Comparison of ENCODE assay signal across 1 cellular context in genomic region chr6:11144393-11144829, GRCh38.
TF ChIP-seq lines count a peak whose summit lies in the region.

No MANE protein-coding gene starts in this region.

TF ChIP-seq in GM12878, 131 proteins besides CTCF, POLR2A, EP300 and RAD21 (continued from another document):
- no peak for TF ChIP-seq DPF2 (IDR thresholded peaks at IDR 0.05)
- TF ChIP-seq ZNF687 (IDR thresholded peaks at IDR 0.05) = no peak
- 0 out of 4 replicates have a peak, but pooled peaks of 1 of the 2 experiments have one; percentile 4 for TF ChIP-seq BHLHE40 (IDR thresholded peaks at IDR 0.05; ENCODE audit: borderline replicate concordance in 1 of 2, low read depth in 2 of 2, low read length in 1 of 2)
- no peak for TF ChIP-seq SREBF2 (IDR thresholded peaks at IDR 0.05; ENCODE audit: low read length)
- TF ChIP-seq BCLAF1 (IDR thresholded peaks at IDR 0.05) = no peak
- TF ChIP-seq NBN (IDR thresholded peaks at IDR 0.05) = peak; percentile 40; the same call in 1 of the 2 replicates
- TF ChIP-seq SKIL (IDR thresholded peaks at IDR 0.05; ENCODE audit: low read depth, poor library complexity, severe bottlenecking) = peak; percentile 41
- TF ChIP-seq MEF2A (IDR thresholded peaks at IDR 0.05; ENCODE audit: insufficient read depth, low read depth, low read length) = 0 out of 2 replicates have a peak, but pooled peaks have one; percentile 35
- no peak for TF ChIP-seq FOXK2 (IDR thresholded peaks at IDR 0.05)
- TF ChIP-seq SMC3 (IDR thresholded peaks at IDR 0.05; ENCODE audit: borderline replicate concordance, low read length) = peak; percentile 100
- 0 out of 2 replicates have a peak, but pooled peaks have one; percentile 13 for TF ChIP-seq IKZF1 (conservative IDR thresholded peaks at IDR 0.05)
- peak; percentile 51; the same call in 1 of the 2 replicates for TF ChIP-seq ZNF592 (IDR thresholded peaks at IDR 0.05)
- peak; percentile 44; the same call in 1 of the 2 replicates for TF ChIP-seq SMARCA5 (IDR thresholded peaks at IDR 0.05)
- 0 out of 2 replicates have a peak, but pooled peaks have one; percentile 36 for TF ChIP-seq ZNF24 (IDR thresholded peaks at IDR 0.05)
- TF ChIP-seq FOS (IDR thresholded peaks at IDR 0.05; ENCODE audit: borderline replicate concordance, extremely low read depth, insufficient read length) = no peak
- TF ChIP-seq IKZF2 (IDR thresholded peaks at IDR 0.05) = 0 out of 4 replicates have a peak, but pooled peaks of 1 of the 2 experiments have one; percentile 17
- no peak for TF ChIP-seq PKNOX1 (IDR thresholded peaks at IDR 0.05)
- TF ChIP-seq NR2C1 (IDR thresholded peaks at IDR 0.05) = peak; percentile 51; the same call in 1 of the 2 replicates
- peak; percentile 79 for TF ChIP-seq YY1 (IDR thresholded peaks at IDR 0.05; ENCODE audit: low read depth, low read length)
TF ChIP-seq in GM12878: peak in this region for 16.
